ENCODE assay signal across 12 cellular contexts in the genomic region with DNA sequence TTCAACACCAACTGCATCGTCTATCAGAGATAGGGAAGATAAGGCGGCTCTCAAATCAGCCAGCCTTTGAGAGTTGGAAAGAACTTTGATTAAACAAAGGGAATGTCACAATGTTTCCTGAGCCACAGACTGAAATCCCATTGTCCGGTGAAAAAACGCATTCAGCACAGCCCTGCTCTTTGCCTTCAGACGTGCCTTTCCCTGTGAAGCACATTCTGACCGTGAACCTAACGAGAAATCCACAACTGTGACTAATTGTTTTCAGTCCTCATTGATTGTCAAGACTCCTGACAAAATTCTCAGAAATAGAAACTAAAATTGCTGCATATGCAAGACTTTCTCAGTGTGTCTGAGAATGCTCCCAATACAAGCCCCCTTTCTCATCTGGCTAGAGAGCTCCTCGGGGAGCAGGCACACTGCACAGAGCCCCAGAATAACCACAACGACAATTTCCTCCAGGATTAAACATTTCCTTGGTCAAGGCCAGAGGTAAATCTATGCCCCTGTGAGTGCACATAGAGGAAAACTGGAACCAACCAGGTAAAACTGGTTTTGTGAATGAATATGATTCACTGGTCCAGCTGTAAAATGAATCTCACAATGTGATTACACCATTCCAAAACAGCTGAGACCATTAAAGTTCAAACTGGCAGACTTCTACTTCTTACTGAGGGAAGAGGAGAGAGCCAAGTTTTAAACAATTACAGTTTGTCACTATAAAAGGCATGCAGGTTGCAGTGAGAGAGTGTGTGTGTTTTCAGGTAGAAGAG.
DNase-seq lines count a peak whose midpoint lies in the region; ATAC-seq, FAIRE-seq and TF ChIP-seq lines count a peak whose summit lies in the region.
"Had no signal": no experiment of that assay in that cellular context is flagged by ENCODE, and none has a peak within 500 bp of the region (broad histone marks: within the 10 kb centered on the region; RNA-seq: fewer than 3 reads in every experiment).

No MANE protein-coding gene starts in this region.

- H4K91ac ChIP-seq in mesenchymal stem cell (ENCODE audit: low read length), result no peak overlapping the region

- no peak overlapping the region for H3K4me2 ChIP-seq in mesenchymal stem cell (ENCODE audit: low read length, poor library complexity, severe bottlenecking)

- H3K27me3 Mint-ChIP-seq in activated naive CD8-positive, alpha-beta T cell, result no peaks in the 10 kb centered on the region
- H3K27me3 Mint-ChIP-seq in activated naive CD8-positive, alpha-beta T cell treated with anti-CD3 and anti-CD28 coated beads for 36 hours, result no peaks in the 10 kb centered on the region
- peaks cover 0 to 2% of the 10 kb centered on the region in 2 donors for H3K27me3 Mint-ChIP-seq in CD8-positive, alpha-beta memory T cell
- H3K27me3 Mint-ChIP-seq: central memory CD8-positive, alpha-beta T cell had no signal

- intact Hi-C loops in colonic mucosa (cut with DNase I), result no loop called here

- H2BK120ac ChIP-seq in mesenchymal stem cell (ENCODE audit: low read depth, low read length), result no peak overlapping the region

- H2BK12ac ChIP-seq in mesenchymal stem cell (ENCODE audit: low read length in 2 of 2), result no peak overlapping the region

- H3K4ac ChIP-seq in mesenchymal stem cell (ENCODE audit: low read depth in 1 of 2, low read length in 2 of 2), result no peak overlapping the region

- no peak overlapping the region for H3K18ac ChIP-seq in mesenchymal stem cell (ENCODE audit: low read depth in 1 of 2, low read length in 2 of 2)

- no peaks in the 10 kb centered on the region for H3K4me1 ChIP-seq in colonic mucosa
- peaks cover 3% of the 10 kb centered on the region for H3K4me1 ChIP-seq in mesenchymal stem cell (ENCODE audit: control insufficient read depth, insufficient read depth, low read depth, low read length)
- H3K4me1 ChIP-seq in upper lobe of left lung, result peaks cover 0 to 29% (median 16%) of the 10 kb centered on the region in 4 donors
- no peaks in the 10 kb centered on the region for H3K4me1 ChIP-seq in CD8-positive, alpha-beta memory T cell (ENCODE audit: insufficient read depth, low read length)

- H2BK5ac ChIP-seq in mesenchymal stem cell (ENCODE audit: low read depth, low read length, poor library complexity, severe bottlenecking), result no peak overlapping the region

- peak in 1 of 2 donors; percentile 22 for ATAC-seq in upper lobe of left lung (ENCODE audit: low FRiP score in 2 of 2)
- ATAC-seq: naive thymus-derived CD8-positive, alpha-beta T cell had no signal

- peaks cover 7% of the 10 kb centered on the region for H3K4me1 Mint-ChIP-seq in activated naive CD8-positive, alpha-beta T cell (ENCODE audit: low read depth)
- peaks cover 8% of the 10 kb centered on the region for H3K4me1 Mint-ChIP-seq in activated naive CD8-positive, alpha-beta T cell treated with anti-CD3 and anti-CD28 coated beads for 36 hours
- peaks cover 0 to 5% (median 3%) of the 10 kb centered on the region in 3 donors for H3K4me1 Mint-ChIP-seq in CD8-positive, alpha-beta memory T cell

- no peak for DNase-seq in activated naive CD8-positive, alpha-beta T cell treated with anti-CD3 and anti-CD28 coated beads for 36 hours
- peak; percentile 60 for DNase-seq in colonic mucosa
- peak; percentile 40 for DNase-seq in mesenchymal stem cell
- no peak for DNase-seq in upper lobe of left lung
- no peak for DNase-seq in CD8-positive, alpha-beta memory T cell
- DNase-seq in NAMALWA (ENCODE audit: low spot score), result no peak
- no peak for DNase-seq in GM19239 (ENCODE audit: insufficient read length, low spot score)
- DNase-seq: COR-L47; Karpas-422; naive thymus-derived CD8-positive, alpha-beta T cell had no signal

- H2AK5ac ChIP-seq in mesenchymal stem cell (ENCODE audit: low read length, severe bottlenecking), result peak overlapping the region; percentile 21

- H3K23ac ChIP-seq in mesenchymal stem cell (ENCODE audit: low read length in 2 of 2), result no peak overlapping the region

- no peaks in the 10 kb centered on the region for H3K79me1 ChIP-seq in mesenchymal stem cell (replicated peaks; ENCODE audit: low read length, poor library complexity, severe bottlenecking)

- no peaks in the 10 kb centered on the region for H3K36me3 ChIP-seq in colonic mucosa
- no peaks in the 10 kb centered on the region for H3K36me3 ChIP-seq in mesenchymal stem cell (ENCODE audit: control insufficient read depth in 1 of 2, insufficient read depth in 2 of 2, low read depth in 1 of 2, low read length in 2 of 2)
- no peaks in the 10 kb centered on the region for H3K36me3 ChIP-seq in upper lobe of left lung
- no peaks in the 10 kb centered on the region for H3K36me3 ChIP-seq in CD8-positive, alpha-beta memory T cell (ENCODE audit: insufficient read depth, low read length)

- FAIRE-seq in GM19239 (lab: Jason Lieb, UNC), result no peak

- H2BK15ac ChIP-seq in mesenchymal stem cell (ENCODE audit: low read depth, poor library complexity, severe bottlenecking), result no peak overlapping the region

- H3K9ac ChIP-seq in colonic mucosa (ENCODE audit: low read depth in 2 of 2, low read length in 2 of 2), result peak overlapping the region in 1 of 2 donors; percentile 78
- H3K9ac ChIP-seq in mesenchymal stem cell (ENCODE audit: low read length), result peak overlapping the region; percentile 68

- no peak for TF ChIP-seq CTCF in colonic mucosa (IDR thresholded peaks at IDR 0.05)
- no peak for TF ChIP-seq CTCF in upper lobe of left lung (IDR thresholded peaks at IDR 0.05)

- CTCF ChIA-PET in CD8-positive, alpha-beta memory T cell (lab: Charles Lee), result no interaction called here

- no peak overlapping the region for H3K14ac ChIP-seq in mesenchymal stem cell (ENCODE audit: low read length in 2 of 2)

- TF ChIP-seq EP300 in upper lobe of left lung (IDR thresholded peaks at IDR 0.05), result no peak

- H3K27ac Mint-ChIP-seq in activated naive CD8-positive, alpha-beta T cell, result peak overlapping the region; percentile 22
- no peak overlapping the region for H3K27ac Mint-ChIP-seq in activated naive CD8-positive, alpha-beta T cell treated with anti-CD3 and anti-CD28 coated beads for 36 hours
- H3K27ac Mint-ChIP-seq in CD8-positive, alpha-beta memory T cell, result peak overlapping the region in 2 of 8 donors; percentile 44 to 61

- TF ChIP-seq POLR2A in upper lobe of left lung (IDR thresholded peaks at IDR 0.05), result no peak

- H3K4me3 ChIP-seq in colonic mucosa, result no peak overlapping the region
- peak overlapping the region in 1 of 2 experiments; percentile 17 for H3K4me3 ChIP-seq in mesenchymal stem cell (ENCODE audit: insufficient read depth in 1 of 2, low read depth in 1 of 2, low read length in 2 of 2)
- no peak overlapping the region for H3K4me3 ChIP-seq in upper lobe of left lung
- no peak overlapping the region for H3K4me3 ChIP-seq in CD8-positive, alpha-beta memory T cell (ENCODE audit: low read length)

- H3K27ac ChIP-seq in colonic mucosa (peak overlapping the region; percentile 84), mesenchymal stem cell (ENCODE audit: low read length, poor library complexity, severe bottlenecking) (no peak overlapping the region), upper lobe of left lung (peak overlapping the region in 3 of 4 donors; percentile 2 to 35 (median 31))
- H3K27ac ChIP-seq in CD8-positive, alpha-beta memory T cell (ENCODE audit: low read depth, low read length), result no peak overlapping the region

- WGBS in mesenchymal stem cell, result 67% methylated on average over 9 of the region's 9 CpGs
- WGBS in upper lobe of left lung, 2 donors, result 18 to 25% methylated on average over 9 of the region's 9 CpGs

- H2AFZ ChIP-seq in mesenchymal stem cell (ENCODE audit: low read depth, low read length), result no peak overlapping the region

- no peaks in the 10 kb centered on the region for H3K9me3 Mint-ChIP-seq in activated naive CD8-positive, alpha-beta T cell (ENCODE audit: low read depth)
- H3K9me3 Mint-ChIP-seq in activated naive CD8-positive, alpha-beta T cell treated with anti-CD3 and anti-CD28 coated beads for 36 hours, result no peaks in the 10 kb centered on the region
- no peaks in the 10 kb centered on the region for H3K9me3 Mint-ChIP-seq in CD8-positive, alpha-beta memory T cell
- H3K9me3 Mint-ChIP-seq: central memory CD8-positive, alpha-beta T cell; naive thymus-derived CD8-positive, alpha-beta T cell had no signal

- POLR2A ChIA-PET in CD8-positive, alpha-beta memory T cell (lab: Charles Lee), result interaction anchor here (0.6 kb wide), 1 partner anchor 593 kb away, joined by 6 read pairs; no protein-coding TSS in a partner anchor

- H3K36me3 Mint-ChIP-seq in activated naive CD8-positive, alpha-beta T cell, result no peaks in the 10 kb centered on the region
- no peaks in the 10 kb centered on the region for H3K36me3 Mint-ChIP-seq in activated naive CD8-positive, alpha-beta T cell treated with anti-CD3 and anti-CD28 coated beads for 36 hours
- no peaks in the 10 kb centered on the region for H3K36me3 Mint-ChIP-seq in CD8-positive, alpha-beta memory T cell
- H3K36me3 Mint-ChIP-seq: naive thymus-derived CD8-positive, alpha-beta T cell had no signal

- no peaks in the 10 kb centered on the region for H3K27me3 ChIP-seq in colonic mucosa
- H3K27me3 ChIP-seq in mesenchymal stem cell (ENCODE audit: control insufficient read depth in 1 of 2, insufficient read depth in 1 of 2, low read length in 2 of 2), result no peaks in the 10 kb centered on the region
- H3K27me3 ChIP-seq in upper lobe of left lung, result no peaks in the 10 kb centered on the region
- H3K27me3 ChIP-seq in CD8-positive, alpha-beta memory T cell (ENCODE audit: insufficient read depth, low read length, poor library complexity, severe bottlenecking), result no peaks in the 10 kb centered on the region

- no peak overlapping the region for H4K8ac ChIP-seq in mesenchymal stem cell (ENCODE audit: low read length)

- no peak overlapping the region for H3K4me3 Mint-ChIP-seq in activated naive CD8-positive, alpha-beta T cell
- H3K4me3 Mint-ChIP-seq in activated naive CD8-positive, alpha-beta T cell treated with anti-CD3 and anti-CD28 coated beads for 36 hours, result no peak overlapping the region
- no peak overlapping the region for H3K4me3 Mint-ChIP-seq in CD8-positive, alpha-beta memory T cell
- H3K4me3 Mint-ChIP-seq: central memory CD8-positive, alpha-beta T cell; naive thymus-derived CD8-positive, alpha-beta T cell had no signal

- no peaks in the 10 kb centered on the region for H3K9me3 ChIP-seq in colonic mucosa
- H3K9me3 ChIP-seq in mesenchymal stem cell (ENCODE audit: control insufficient read depth, low read length), result no peaks in the 10 kb centered on the region
- no peaks in the 10 kb centered on the region for H3K9me3 ChIP-seq in upper lobe of left lung
- no peaks in the 10 kb centered on the region for H3K9me3 ChIP-seq in CD8-positive, alpha-beta memory T cell (ENCODE audit: low read length)

Comparison
In these comparisons a context has a peak if more than half of its experiments do, and no peak if none do; other contexts are left out.
1. DNase-seq: peak in colonic mucosa (single experiment) and mesenchymal stem cell (single experiment); none in activated naive CD8-positive, alpha-beta T cell treated with anti-CD3 and anti-CD28 coated beads for 36 hours (single experiment), upper lobe of left lung (0 of 2), CD8-positive, alpha-beta memory T cell (0 of 5), NAMALWA (single experiment) and GM19239 (single experiment).
2. H3K27ac ChIP-seq: peak in colonic mucosa (single experiment) and upper lobe of left lung (3 of 4); none in mesenchymal stem cell (single experiment) and CD8-positive, alpha-beta memory T cell (single experiment).